In genomic region chr2:47058061-47058931, GRCh38 we compare ENCODE assay signal across 8 cellular contexts.
DNase-seq lines count a peak whose midpoint lies in the region; ATAC-seq and TF ChIP-seq lines count a peak whose summit lies in the region.

No MANE protein-coding gene starts in this region.

- no peaks in the 10 kb centered on the region for H3K27me3 ChIP-seq in right atrium auricular region
- no peaks in the 10 kb centered on the region for H3K27me3 ChIP-seq in MG63

- H3K4me3 Mint-ChIP-seq in activated CD4-positive, alpha-beta T cell treated with anti-CD3 and anti-CD28 coated beads for 36 hours = no peak overlapping the region
- H3K4me3 Mint-ChIP-seq in stimulated activated naive B cell treated with anti-CD40 and anti-IgM and Interleukin-4, amounts not matched to agents 10 μg/mL and 1 μg/mL and 100 μg/mL, for 72 hours = peak overlapping the region; percentile 54 to 69

- H3K36me3 ChIP-seq in right atrium auricular region (peaks cover 5% of the 10 kb centered on the region), MG63 (peaks cover 40% of the 10 kb centered on the region)

- DNase-seq in activated CD4-positive, alpha-beta T cell treated with anti-CD3 and anti-CD28 coated beads for 36 hours = no peak
- DNase-seq in activated CD4-positive, alpha-beta T cell treated with anti-CD3 and anti-CD28 coated beads, Interleukin-2, amount 50 U/mL, for 1 hour = no peak
- DNase-seq in SKM-1 treated with dmso at 0.1 percent for 144 hours (lab: John Stamatoyannopoulos, UW; ENCODE audit: unreplicated experiment) (peak; percentile 66), right atrium auricular region (ENCODE audit: low spot score) (peak; percentile 85), MG63 (no peak), kidney glomerular epithelial cell (lab: John Stamatoyannopoulos, UW) (no peak)
- DNase-seq in stimulated activated naive B cell treated with anti-CD40 and anti-IgM and Interleukin-4, amounts not matched to agents 10 μg/mL and 1 μg/mL and 100 μg/mL, for 72 hours = no peak

- H3K4me1 ChIP-seq in right atrium auricular region = peaks cover 0 to 63% of the 10 kb centered on the region in 2 donors

- POLR2A ChIA-PET in activated CD4-positive, alpha-beta T cell treated with anti-CD3 and anti-CD28 coated beads for 36 hours (lab: Charles Lee) = no interaction called here

- no peak for TF ChIP-seq CTCF in right atrium auricular region (IDR thresholded peaks at IDR 0.05)

- H3K27ac ChIP-seq in right atrium auricular region = peak overlapping the region; percentile 67 to 77

- H3K4me3 ChIP-seq in right atrium auricular region = no peak overlapping the region
- no peak overlapping the region for H3K4me3 ChIP-seq in MG63

- no peaks in the 10 kb centered on the region for H3K27me3 Mint-ChIP-seq in activated CD4-positive, alpha-beta T cell treated with anti-CD3 and anti-CD28 coated beads for 36 hours
- H3K27me3 Mint-ChIP-seq in stimulated activated naive B cell treated with anti-CD40 and anti-IgM and Interleukin-4, amounts not matched to agents 10 μg/mL and 1 μg/mL and 100 μg/mL, for 72 hours = no peaks in the 10 kb centered on the region

- H3K9me3 ChIP-seq in right atrium auricular region (no peaks in the 10 kb centered on the region), MG63 (no peaks in the 10 kb centered on the region)

- no peaks in the 10 kb centered on the region for H3K9me3 Mint-ChIP-seq in activated CD4-positive, alpha-beta T cell treated with anti-CD3 and anti-CD28 coated beads for 36 hours (ENCODE audit: low read depth)
- H3K9me3 Mint-ChIP-seq in stimulated activated naive B cell treated with anti-CD40 and anti-IgM and Interleukin-4, amounts not matched to agents 10 μg/mL and 1 μg/mL and 100 μg/mL, for 72 hours = no peaks in the 10 kb centered on the region

- H3K36me3 Mint-ChIP-seq in activated CD4-positive, alpha-beta T cell treated with anti-CD3 and anti-CD28 coated beads for 36 hours (ENCODE audit: low read depth) = peaks cover 21% of the 10 kb centered on the region
- H3K36me3 Mint-ChIP-seq in stimulated activated naive B cell treated with anti-CD40 and anti-IgM and Interleukin-4, amounts not matched to agents 10 μg/mL and 1 μg/mL and 100 μg/mL, for 72 hours = peaks cover 56 to 85% of the 10 kb centered on the region in 2 donors

- intact Hi-C loops in activated CD4-positive, alpha-beta T cell treated with anti-CD3 and anti-CD28 coated beads for 36 hours (cut with DNase I, micrococcal nuclease) = no loop called here

- CTCF ChIA-PET in activated CD4-positive, alpha-beta T cell treated with anti-CD3 and anti-CD28 coated beads for 36 hours (lab: Charles Lee) = interaction anchor here (0.7 kb wide), 1 partner anchor 117 kb away, joined by 3 read pairs; no protein-coding TSS in a partner anchor

- H3K27ac Mint-ChIP-seq in activated CD4-positive, alpha-beta T cell treated with anti-CD3 and anti-CD28 coated beads for 36 hours = peak overlapping the region; percentile 35
- H3K27ac Mint-ChIP-seq in stimulated activated naive B cell treated with anti-CD40 and anti-IgM and Interleukin-4, amounts not matched to agents 10 μg/mL and 1 μg/mL and 100 μg/mL, for 72 hours = peak overlapping the region; percentile 91

- H3K4me1 Mint-ChIP-seq in activated CD4-positive, alpha-beta T cell treated with anti-CD3 and anti-CD28 coated beads for 36 hours = peaks cover 21% of the 10 kb centered on the region
- H3K4me1 Mint-ChIP-seq in stimulated activated naive B cell treated with anti-CD40 and anti-IgM and Interleukin-4, amounts not matched to agents 10 μg/mL and 1 μg/mL and 100 μg/mL, for 72 hours = peaks cover 47 to 66% of the 10 kb centered on the region in 2 donors

- ATAC-seq in activated CD4-positive, alpha-beta T cell treated with anti-CD3 and anti-CD28 coated beads for 36 hours = no peak
- peak in 1 of 2 donors; percentile 12 for ATAC-seq in stimulated activated naive B cell treated with anti-CD40 and anti-IgM and Interleukin-4, amounts not matched to agents 10 μg/mL and 1 μg/mL and 100 μg/mL, for 72 hours (replicated peaks)
- ATAC-seq in HG03521 (IDR thresholded peaks at IDR 0.05; ENCODE audit: unreplicated experiment) = no peak

Comparison
In these comparisons a context has a peak if more than half of its experiments do, and no peak if none do; other contexts are left out.
1. DNase-seq: peak in SKM-1 treated with dmso at 0.1 percent for 144 hours (single experiment) and right atrium auricular region (single experiment); none in activated CD4-positive, alpha-beta T cell treated with anti-CD3 and anti-CD28 coated beads for 36 hours (single experiment), activated CD4-positive, alpha-beta T cell treated with anti-CD3 and anti-CD28 coated beads, Interleukin-2, amount 50 U/mL, for 1 hour (single experiment), stimulated activated naive B cell treated with anti-CD40 and anti-IgM and Interleukin-4, amounts not matched to agents 10 μg/mL and 1 μg/mL and 100 μg/mL, for 72 hours (single experiment), MG63 (single experiment) and kidney glomerular epithelial cell (single experiment).